In the genomic region with DNA sequence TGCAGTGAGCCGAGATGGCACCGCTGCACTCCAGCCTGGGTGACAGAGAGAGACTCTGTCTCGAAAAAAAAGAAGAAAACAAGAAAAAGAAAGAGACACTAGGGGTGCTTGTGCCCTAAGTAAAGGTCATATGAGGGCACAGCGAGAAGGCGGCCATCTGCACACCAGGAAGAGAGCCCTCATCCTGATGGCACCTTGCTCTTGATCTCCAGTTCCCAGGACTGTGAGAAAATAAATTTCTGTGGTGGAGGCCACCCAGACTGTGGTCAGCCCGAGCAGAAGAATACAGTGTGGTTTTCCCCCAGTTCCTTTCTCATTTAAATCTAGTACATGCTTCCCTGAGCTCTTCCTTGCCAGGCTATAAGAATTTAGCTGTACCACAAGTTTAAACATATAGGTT, we compare ENCODE assay signal across 23 cellular contexts.
DNase-seq lines count a peak whose midpoint lies in the region; ATAC-seq and TF ChIP-seq lines count a peak whose summit lies in the region.
"Had no signal": no experiment of that assay in that cellular context is flagged by ENCODE, and none has a peak within 500 bp of the region (broad histone marks: within the 10 kb centered on the region; RNA-seq: fewer than 3 reads in every experiment).

No MANE protein-coding gene starts in this region.

- DNase-seq in CD4-positive, alpha-beta memory T cell: peak in 1 of 5 donors; percentile 14
- DNase-seq in H4 (ENCODE audit: low spot score) (peak; percentile 85), myocyte (ENCODE audit: low read depth) (peak; percentile 50), progenitor cell of endocrine pancreas (ENCODE audit: low spot score, unreplicated experiment) (no peak), osteoblast (ENCODE audit: insufficient read length, low spot score, missing footprints) (no peak), HUDEP-2 (lab: John Stamatoyannopoulos, UW; ENCODE audit: unreplicated experiment in 76 of 76) (no peak)
- DNase-seq in T-helper 2 cell treated with Interferon-gamma antibody and Interleukin-4, amounts not matched to agents 5 μg/mL and 100 μg/mL, for 36 hours (ENCODE audit: low spot score): no peak
- DNase-seq: activated CD4-positive, alpha-beta T cell treated with anti-CD3 and anti-CD28 coated beads for 4 hours; activated CD8-positive, alpha-beta memory T cell treated with anti-CD3 and anti-CD28 coated beads, Interleukin-2, amount 50 U/mL, for 48 hours; Caco-2; effector CD4-positive, alpha-beta T cell; gastrocnemius medialis; HCEC 1CT; left cardiac atrium; midbrain; NCI-H1694 treated with DMSO at 0.1 percent for 48 hours; NCI-H748 treated with DMSO at 0.1 percent for 48 hours; retina; stimulated activated CD4-positive, alpha-beta T cell treated with anti-CD3 and anti-CD28 coated beads, Interleukin-15, amount 100 ng/mL, for 24 hours; thyroid gland had no signal

- H3K4me1 Mint-ChIP-seq in CD4-positive, alpha-beta memory T cell: peaks cover 26 to 53% (median 38%) of the 10 kb centered on the region in 4 donors
- H3K4me1 Mint-ChIP-seq in T-helper 2 cell treated with Interferon-gamma antibody and Interleukin-4, amounts not matched to agents 5 μg/mL and 100 μg/mL, for 36 hours (ENCODE audit: low read depth): peaks cover 29% of the 10 kb centered on the region
- peaks cover 12% of the 10 kb centered on the region for H3K4me1 Mint-ChIP-seq in progenitor cell of endocrine pancreas (ENCODE audit: low read depth)

- H3K4me3 ChIP-seq in CD4-positive, alpha-beta memory T cell (ENCODE audit: low read length in 2 of 2): no peak overlapping the region
- no peak overlapping the region for H3K4me3 ChIP-seq in osteoblast (ENCODE audit: insufficient read depth, low read length)
- H3K4me3 ChIP-seq: gastrocnemius medialis, thyroid gland had no signal

- H3K36me3 ChIP-seq in CD4-positive, alpha-beta memory T cell (ENCODE audit: insufficient read depth, low read length): no peaks in the 10 kb centered on the region
- no peaks in the 10 kb centered on the region for H3K36me3 ChIP-seq in osteoblast (ENCODE audit: insufficient read depth, low read length)
- H3K36me3 ChIP-seq: gastrocnemius medialis, thyroid gland had no signal

- H3K9me3 Mint-ChIP-seq in CD4-positive, alpha-beta memory T cell: no peaks in the 10 kb centered on the region
- no peaks in the 10 kb centered on the region for H3K9me3 Mint-ChIP-seq in T-helper 2 cell treated with Interferon-gamma antibody and Interleukin-4, amounts not matched to agents 5 μg/mL and 100 μg/mL, for 36 hours
- H3K9me3 Mint-ChIP-seq in progenitor cell of endocrine pancreas (ENCODE audit: low read depth): no peaks in the 10 kb centered on the region

- POLR2A ChIA-PET in CD4-positive, alpha-beta memory T cell (lab: Charles Lee; ENCODE audit: partially characterized antibody): interaction anchor here (1.0 kb wide), 1 partner anchor 8 kb away, joined by 5 read pairs; no protein-coding TSS in a partner anchor

- H3K27me3 ChIP-seq in CD4-positive, alpha-beta memory T cell (ENCODE audit: insufficient read depth, low read length): no peaks in the 10 kb centered on the region
- no peaks in the 10 kb centered on the region for H3K27me3 ChIP-seq in osteoblast (ENCODE audit: insufficient read depth, low read length)
- H3K27me3 ChIP-seq: gastrocnemius medialis, thyroid gland had no signal

- no peak overlapping the region for H3K27ac ChIP-seq in CD4-positive, alpha-beta memory T cell (ENCODE audit: low read depth, low read length)
- no peak overlapping the region for H3K27ac ChIP-seq in osteoblast (ENCODE audit: low read depth, low read length)
- H3K27ac ChIP-seq: gastrocnemius medialis, thyroid gland had no signal

- H3K4me3 Mint-ChIP-seq in CD4-positive, alpha-beta memory T cell: peak overlapping the region in 4 of 8 donors; percentile 5 to 44 (median 24)
- H3K4me3 Mint-ChIP-seq in T-helper 2 cell treated with Interferon-gamma antibody and Interleukin-4, amounts not matched to agents 5 μg/mL and 100 μg/mL, for 36 hours: peak overlapping the region; percentile 2
- no peak overlapping the region for H3K4me3 Mint-ChIP-seq in progenitor cell of endocrine pancreas (ENCODE audit: low read depth)

- no peak for ATAC-seq in GM19452 (IDR thresholded peaks at IDR 0.05; ENCODE audit: unreplicated experiment)
- ATAC-seq: esophagus mucosa, gastrocnemius medialis, HepG2, left cardiac atrium had no signal

- no peak overlapping the region for H3K4me2 ChIP-seq in osteoblast (ENCODE audit: insufficient read depth, low read length)

- H2AFZ ChIP-seq in osteoblast (ENCODE audit: low read length): no peak overlapping the region

- intact Hi-C loops in CD4-positive, alpha-beta memory T cell (cut with micrococcal nuclease): no loop called here

- H3K79me2 ChIP-seq in osteoblast (ENCODE audit: insufficient read depth, low read length): no peaks in the 10 kb centered on the region

- peaks cover 30% of the 10 kb centered on the region for H3K4me1 ChIP-seq in CD4-positive, alpha-beta memory T cell (ENCODE audit: insufficient read depth, low read length)
- H3K4me1 ChIP-seq in osteoblast (ENCODE audit: insufficient read depth, low read length): peaks cover 18% of the 10 kb centered on the region
- H3K4me1 ChIP-seq: Caco-2, gastrocnemius medialis had no signal

- peaks cover 0 to 1% of the 10 kb centered on the region in 2 donors for H3K27me3 Mint-ChIP-seq in CD4-positive, alpha-beta memory T cell
- no peaks in the 10 kb centered on the region for H3K27me3 Mint-ChIP-seq in T-helper 2 cell treated with Interferon-gamma antibody and Interleukin-4, amounts not matched to agents 5 μg/mL and 100 μg/mL, for 36 hours (ENCODE audit: low read depth)
- no peaks in the 10 kb centered on the region for H3K27me3 Mint-ChIP-seq in progenitor cell of endocrine pancreas

- no peaks in the 10 kb centered on the region for H3K36me3 Mint-ChIP-seq in CD4-positive, alpha-beta memory T cell
- peaks cover under 1% of the 10 kb centered on the region for H3K36me3 Mint-ChIP-seq in T-helper 2 cell treated with Interferon-gamma antibody and Interleukin-4, amounts not matched to agents 5 μg/mL and 100 μg/mL, for 36 hours (ENCODE audit: low read depth)
- no peaks in the 10 kb centered on the region for H3K36me3 Mint-ChIP-seq in progenitor cell of endocrine pancreas (ENCODE audit: insufficient read depth)

- TF ChIP-seq CTCF in progenitor cell of endocrine pancreas (IDR thresholded peaks at IDR 0.05; ENCODE audit: unreplicated experiment): no peak
- TF ChIP-seq CTCF in osteoblast (IDR thresholded peaks at IDR 0.05; ENCODE audit: extremely low read depth, low read depth, low read length): no peak

- no peaks in the 10 kb centered on the region for H4K20me1 ChIP-seq in osteoblast (ENCODE audit: insufficient read depth, low read length)

- H3K27ac Mint-ChIP-seq in CD4-positive, alpha-beta memory T cell: peak overlapping the region in 5 of 7 donors; percentile 2 to 80 (median 32)
- H3K27ac Mint-ChIP-seq in T-helper 2 cell treated with Interferon-gamma antibody and Interleukin-4, amounts not matched to agents 5 μg/mL and 100 μg/mL, for 36 hours: no peak overlapping the region
- no peak overlapping the region for H3K27ac Mint-ChIP-seq in progenitor cell of endocrine pancreas

- H3K9me3 ChIP-seq in CD4-positive, alpha-beta memory T cell (ENCODE audit: control insufficient read depth in 1 of 2, low read length in 2 of 2): no peaks in the 10 kb centered on the region
- no peaks in the 10 kb centered on the region for H3K9me3 ChIP-seq in osteoblast (ENCODE audit: low read depth, low read length)
- H3K9me3 ChIP-seq: Caco-2, gastrocnemius medialis, thyroid gland had no signal

- CTCF ChIA-PET in CD4-positive, alpha-beta memory T cell (lab: Charles Lee; ENCODE audit: partially characterized antibody): no interaction called here

Comparison
In these comparisons a context has a peak if more than half of its experiments do, and no peak if none do; other contexts are left out.
1. DNase-seq: peak in H4 (single experiment) and myocyte (single experiment); none in T-helper 2 cell treated with Interferon-gamma antibody and Interleukin-4, amounts not matched to agents 5 μg/mL and 100 μg/mL, for 36 hours (single experiment), progenitor cell of endocrine pancreas (single experiment), osteoblast (single experiment) and HUDEP-2 (0 of 76).
2. H3K27ac Mint-ChIP-seq: peak in CD4-positive, alpha-beta memory T cell (5 of 7); none in T-helper 2 cell treated with Interferon-gamma antibody and Interleukin-4, amounts not matched to agents 5 μg/mL and 100 μg/mL, for 36 hours (single experiment) and progenitor cell of endocrine pancreas (single experiment).